Comparison of ENCODE assay signal across 10 cellular contexts in the genomic region with DNA sequence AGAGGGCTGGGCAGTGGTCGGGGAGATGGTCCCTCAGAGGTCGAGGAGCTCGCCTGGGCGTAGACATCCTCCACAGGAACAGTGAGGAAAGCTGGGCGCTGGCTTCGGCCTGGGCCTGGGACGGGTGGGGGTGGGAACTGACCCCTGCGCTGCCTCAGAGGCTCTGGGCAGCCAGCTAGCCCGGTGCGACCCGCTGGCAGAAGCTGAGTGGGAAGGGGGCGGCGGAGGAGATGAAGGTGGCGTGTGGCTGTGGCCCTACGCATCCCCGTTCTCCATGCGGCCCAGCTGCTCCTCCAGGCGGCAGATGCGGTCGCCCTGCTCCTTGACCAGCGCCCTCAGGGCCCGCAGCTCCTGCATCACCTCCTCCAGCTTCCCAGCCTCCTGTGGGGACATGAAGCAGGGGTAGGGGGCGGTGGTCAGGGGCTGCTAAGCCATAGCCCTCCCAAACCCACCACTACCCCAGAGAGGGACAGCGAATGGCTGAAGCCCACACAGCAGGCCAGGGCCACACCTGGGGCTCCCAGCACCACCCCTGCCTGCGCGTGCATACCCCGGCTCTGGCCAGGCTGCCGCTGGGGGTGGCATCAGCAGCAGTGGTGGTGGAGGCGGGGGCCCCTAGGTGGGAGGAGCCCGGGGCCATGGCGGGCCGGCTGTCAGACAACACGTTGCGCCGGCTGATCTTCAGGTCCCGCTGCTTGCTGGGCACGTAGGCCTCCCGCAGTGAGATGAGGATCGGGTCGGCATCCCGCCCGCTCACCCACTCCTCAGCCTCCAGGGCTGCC. TPM values are rescaled to one million over a fixed set of nuclear protein-coding genes. Genes with fewer than 3 reads are reported as not detected.
A peak's percentile ranks its signal among the peaks of the same experiment; 100 is the strongest.
DNase-seq lines count a peak whose midpoint lies in the region; ATAC-seq and TF ChIP-seq lines count a peak whose summit lies in the region.
"Had no signal": no experiment of that assay in that cellular context is flagged by ENCODE, and none has a peak within 500 bp of the region (broad histone marks: within the 10 kb centered on the region; RNA-seq: fewer than 3 reads in every experiment).

No MANE protein-coding gene starts in this region.

- 73% methylated on average over 30 of the region's 42 CpGs for WGBS in suprapubic skin

- peaks cover 9% of the 10 kb centered on the region; the same call in 1 of the 2 replicates for H3F3A ChIP-seq in OCI-LY1 (ENCODE audit: insufficient read depth, low read length)
- no peaks in the 10 kb centered on the region for H3F3A ChIP-seq in MM.1S (ENCODE audit: insufficient read depth, low read length)

- H3K27me3 ChIP-seq in OCI-LY1 (ENCODE audit: insufficient read depth, low read length) (no peaks in the 10 kb centered on the region), mononuclear cell (ENCODE audit: insufficient read depth, low read length) (no peaks in the 10 kb centered on the region), suprapubic skin (no peaks in the 10 kb centered on the region), MM.1S (replicated peaks; ENCODE audit: insufficient read depth, low read length) (no peaks in the 10 kb centered on the region)
- H3K27me3 ChIP-seq: heart left ventricle had no signal

- H3K9me3 ChIP-seq in OCI-LY1 (ENCODE audit: low read length): no peaks in the 10 kb centered on the region
- H3K9me3 ChIP-seq in mononuclear cell (ENCODE audit: low read depth, low read length): no peaks in the 10 kb centered on the region
- H3K9me3 ChIP-seq in suprapubic skin: no peaks in the 10 kb centered on the region
- no peaks in the 10 kb centered on the region for H3K9me3 ChIP-seq in MM.1S (replicated peaks; ENCODE audit: insufficient read depth, low read length)
- H3K9me3 ChIP-seq: heart left ventricle had no signal

- peak; percentile 49 to 51 for ATAC-seq in activated T-cell treated with anti-CD3 and anti-CD28 coated beads, Interleukin-2, amount 50 U/mL, for 4 hours
- ATAC-seq in GM21825 (IDR thresholded peaks at IDR 0.05; ENCODE audit: unreplicated experiment): no peak

- H4K20me1 ChIP-seq in OCI-LY1 (ENCODE audit: insufficient read depth, low read length) (no peaks in the 10 kb centered on the region), MM.1S (ENCODE audit: insufficient read depth, low read length) (no peaks in the 10 kb centered on the region)

- H3K4me2 ChIP-seq in OCI-LY1 (ENCODE audit: low read length) (peak overlapping the region; percentile 89), MM.1S (ENCODE audit: low read depth, low read length) (no peak overlapping the region)

- no peak for TF ChIP-seq CTCF in OCI-LY1 (IDR thresholded peaks at IDR 0.05; ENCODE audit: low read length)
- no peak for TF ChIP-seq CTCF in suprapubic skin (IDR thresholded peaks at IDR 0.05)
- no peak for TF ChIP-seq CTCF in MM.1S (IDR thresholded peaks at IDR 0.05; ENCODE audit: low read length)

- DNase-seq in activated T-cell treated with anti-CD3 and anti-CD28 coated beads, Interleukin-2, amount 50 U/mL, for 4 hours: peak; percentile 67
- DNase-seq in suprapubic skin (ENCODE audit: low spot score in 2 of 2) (no peak), NCI-H2171 (lab: John Stamatoyannopoulos, UW) (no peak), RKO (ENCODE audit: low spot score) (no peak), MM.1S (no peak)

- peaks cover 65% of the 10 kb centered on the region for H3K4me1 Mint-ChIP-seq in activated T-cell treated with anti-CD3 and anti-CD28 coated beads, Interleukin-2, amount 50 U/mL, for 4 hours (ENCODE audit: low read depth)

- peak overlapping the region; percentile 92 for H3K9ac ChIP-seq in OCI-LY1 (ENCODE audit: low read length)
- H3K9ac ChIP-seq in MM.1S (ENCODE audit: low read length): no peak overlapping the region

- H3K36me3 Mint-ChIP-seq in activated T-cell treated with anti-CD3 and anti-CD28 coated beads, Interleukin-2, amount 50 U/mL, for 4 hours (ENCODE audit: insufficient read depth): peaks cover 11% of the 10 kb centered on the region

- H3K27me3 Mint-ChIP-seq in activated T-cell treated with anti-CD3 and anti-CD28 coated beads, Interleukin-2, amount 50 U/mL, for 4 hours (ENCODE audit: low read depth): no peaks in the 10 kb centered on the region

- H3K4me3 Mint-ChIP-seq in activated T-cell treated with anti-CD3 and anti-CD28 coated beads, Interleukin-2, amount 50 U/mL, for 4 hours: peak overlapping the region; percentile 87

- H3K9me3 Mint-ChIP-seq in activated T-cell treated with anti-CD3 and anti-CD28 coated beads, Interleukin-2, amount 50 U/mL, for 4 hours: no peaks in the 10 kb centered on the region

- no peak overlapping the region for H2AFZ ChIP-seq in OCI-LY1 (ENCODE audit: low read length)
- H2AFZ ChIP-seq in MM.1S (ENCODE audit: low read length): no peak overlapping the region

- H3K27ac ChIP-seq in OCI-LY1 (ENCODE audit: low read depth, low read length, poor library complexity, severe bottlenecking): peak overlapping the region; percentile 97
- H3K27ac ChIP-seq in suprapubic skin: no peak overlapping the region
- H3K27ac ChIP-seq in MM.1S (ENCODE audit: low read length): no peak overlapping the region

- no peak for TF ChIP-seq POLR2A in suprapubic skin (IDR thresholded peaks at IDR 0.05)

- H3K79me2 ChIP-seq in OCI-LY1 (ENCODE audit: insufficient read depth, low read length): no peaks in the 10 kb centered on the region
- no peaks in the 10 kb centered on the region for H3K79me2 ChIP-seq in MM.1S (ENCODE audit: low read length)

- no peak for TF ChIP-seq EP300 in suprapubic skin (IDR thresholded peaks at IDR 0.05)

- peaks cover 96% of the 10 kb centered on the region for H3K4me1 ChIP-seq in OCI-LY1 (ENCODE audit: insufficient read depth, low read length, severe bottlenecking)
- H3K4me1 ChIP-seq in mononuclear cell (ENCODE audit: insufficient read depth, low read length): peaks cover 81% of the 10 kb centered on the region
- H3K4me1 ChIP-seq in suprapubic skin: peaks cover 58% of the 10 kb centered on the region
- no peaks in the 10 kb centered on the region for H3K4me1 ChIP-seq in MM.1S (ENCODE audit: low read length)

- peaks cover 32% of the 10 kb centered on the region for H3K36me3 ChIP-seq in OCI-LY1 (ENCODE audit: insufficient read depth, low read length)
- peaks cover 69% of the 10 kb centered on the region for H3K36me3 ChIP-seq in suprapubic skin
- no peaks in the 10 kb centered on the region for H3K36me3 ChIP-seq in MM.1S (replicated peaks; ENCODE audit: insufficient read depth, low read length)

- no peaks in the 10 kb centered on the region for H3K9me2 ChIP-seq in OCI-LY1 (ENCODE audit: low read depth, low read length)
- H3K9me2 ChIP-seq in MM.1S (replicated peaks; ENCODE audit: insufficient read depth, low read length): no peaks in the 10 kb centered on the region

- H3K4me3 ChIP-seq in OCI-LY1 (ENCODE audit: low read depth, low read length, poor library complexity, severe bottlenecking) (peak overlapping the region; percentile 79), mononuclear cell (ENCODE audit: low read length) (peak overlapping the region; percentile 74), suprapubic skin (peak overlapping the region; percentile 14), MM.1S (ENCODE audit: low read length) (no peak overlapping the region)

RNA-seq across cellular contexts. Expression of a gene that starts 0.8 kb away (rescaled TPM):
- 100 to 1,000 TPM in 2 of 3 donors, 10 to 100 TPM in 1; 61.5 to 114 (median 108) TPM for total RNA-seq in activated T-cell treated with anti-CD3 and anti-CD28 coated beads, Interleukin-2, amount 50 U/mL, for 4 hours
- total RNA-seq in mononuclear cell (137 TPM), suprapubic skin (1 to 10 TPM in 2 of 4 donors, under 1 TPM in 2; 0.59 to 4.3 (median 2.0) TPM)

RNA-seq across cellular contexts. Expression of a gene that starts 5.0 kb away (rescaled TPM):
- 100 to 1,000 TPM in 2 of 3 donors, 10 to 100 TPM in 1; 97.5 to 139 (median 114) TPM for total RNA-seq in activated T-cell treated with anti-CD3 and anti-CD28 coated beads, Interleukin-2, amount 50 U/mL, for 4 hours
- total RNA-seq in mononuclear cell: 28.1 TPM
- 10 to 100 TPM; 46.7 to 64.2 (median 47.1) TPM for total RNA-seq in suprapubic skin

RNA-seq across cellular contexts. Expression of a gene that starts 10.0 kb away (rescaled TPM):
- 10 to 100 TPM; 90.3 to 97.2 (median 92.7) TPM for total RNA-seq in activated T-cell treated with anti-CD3 and anti-CD28 coated beads, Interleukin-2, amount 50 U/mL, for 4 hours
- total RNA-seq in mononuclear cell (52.1 TPM), suprapubic skin (100 to 1,000 TPM; 147 to 193 (median 158) TPM)

RNA-seq across cellular contexts. Expression of a gene that starts 14.2 kb away (rescaled TPM):
- not detected for total RNA-seq in activated T-cell treated with anti-CD3 and anti-CD28 coated beads, Interleukin-2, amount 50 U/mL, for 4 hours
- total RNA-seq in mononuclear cell (not detected), suprapubic skin (under 1 TPM in 1 of 4 donors, not detected in 3; 0.34 TPM)
- total RNA-seq: H4, heart left ventricle had no signal

RNA-seq across cellular contexts. Expression of a gene that starts 16.8 kb away (rescaled TPM):
- 1 to 10 TPM in 2 of 3 donors, under 1 TPM in 1; 0.48 to 1.5 (median 1.1) TPM for total RNA-seq in activated T-cell treated with anti-CD3 and anti-CD28 coated beads, Interleukin-2, amount 50 U/mL, for 4 hours
- total RNA-seq in mononuclear cell (2.6 TPM), suprapubic skin (1 to 10 TPM in 1 of 4 donors, under 1 TPM in 2, not detected in 1; 0.38 to 2.5 (median 0.72) TPM)
- total RNA-seq: H4 had no signal

Comparison
In these comparisons a context has a peak if more than half of its experiments do, and no peak if none do; other contexts are left out.
1. RNA of a gene that starts 0.8 kb away (total RNA-seq): 137 TPM in mononuclear cell (single experiment) and 61.5 to 114 TPM in activated T-cell treated with anti-CD3 and anti-CD28 coated beads, Interleukin-2, amount 50 U/mL, for 4 hours; 0.59 to 4.3 TPM in suprapubic skin; every median in the first group is over 10 times any median in the second.